17 cellular contexts compared by ENCODE assay signal in genomic region chr5:33311893-33312292, GRCh38.
A peak's percentile ranks its signal among the peaks of the same experiment; 100 is the strongest.
DNase-seq lines count a peak whose midpoint lies in the region; ATAC-seq and TF ChIP-seq lines count a peak whose summit lies in the region.
"Had no signal": no experiment of that assay in that cellular context is flagged by ENCODE, and none has a peak within 500 bp of the region (broad histone marks: within the 10 kb centered on the region; RNA-seq: fewer than 3 reads in every experiment).

No MANE protein-coding gene starts in this region.

- intact Hi-C loops in A673 (cut with micrococcal nuclease; ENCODE audit: unreplicated experiment): no loop called here

- H3K9me3 ChIP-seq in A673 (ENCODE audit: low read depth, low read length, poor library complexity, severe bottlenecking): no peaks in the 10 kb centered on the region
- H3K9me3 ChIP-seq: gastrocnemius medialis, pancreas, stomach had no signal

- H3K27ac ChIP-seq in A673 (ENCODE audit: low read depth, low read length, poor library complexity, severe bottlenecking): no peak overlapping the region
- H3K27ac ChIP-seq: gastrocnemius medialis, KMS-11, pancreas, stomach, VCaP had no signal

- H3K4me1 ChIP-seq in A673 (ENCODE audit: insufficient read depth, low read length, poor library complexity, severe bottlenecking): no peaks in the 10 kb centered on the region
- H3K4me1 ChIP-seq: gastrocnemius medialis, pancreas, stomach had no signal

- no peak for TF ChIP-seq CTCF in A673 (conservative IDR thresholded peaks at IDR 0.05; ENCODE audit: low read depth, low read length)

- CTCF ChIA-PET in A673 (lab: Charles Lee): no interaction called here

- DNase-seq in ACHN (peak; percentile 77), amniotic epithelial cell (ENCODE audit: low read depth) (peak; percentile 98), glomerular visceral epithelial cell (ENCODE audit: extremely low spot score) (peak; percentile 78), A673 (ENCODE audit: low spot score) (no peak), NCI-H1436 (lab: John Stamatoyannopoulos, UW) (no peak)
- DNase-seq: gastrocnemius medialis; left ventricle myocardium superior; NCI-H2227 treated with DMSO at 0.1 percent for 48 hours; pancreas; RPMI8226; stimulated activated CD4-positive, alpha-beta T cell treated with anti-CD3 and anti-CD28 coated beads, Interleukin-2, amount 100 ng/mL, for 24 hours; stomach had no signal

- no peaks in the 10 kb centered on the region for H3K36me3 ChIP-seq in A673 (ENCODE audit: insufficient read depth, low read length, poor library complexity, severe bottlenecking)
- H3K36me3 ChIP-seq: gastrocnemius medialis, pancreas, stomach had no signal

- BruUV-seq in A673 (replicated peaks; lab: Mats Ljungman, UMichigan): no TSS peak

- in situ Hi-C loops in ACHN (cut with HindIII; ENCODE audit: low pct_ligation_motif_present, low pct_unique_long_range_greater_than_20kb, low sequenced_read_pairs): no loop called here

- peak; percentile 54 for ATAC-seq in HG02884 (IDR thresholded peaks at IDR 0.05; ENCODE audit: unreplicated experiment)
- ATAC-seq in HG03025 (IDR thresholded peaks at IDR 0.05; ENCODE audit: low FRiP score, unreplicated experiment): no peak
- no peak for ATAC-seq in GM21529 (IDR thresholded peaks at IDR 0.05; ENCODE audit: unreplicated experiment)
- ATAC-seq: gastrocnemius medialis, left ventricle myocardium superior, pancreas had no signal

- POLR2A ChIA-PET in A673 (lab: Charles Lee; ENCODE audit: low non-redundant PET): no interaction called here

- H3K4me3 ChIP-seq in A673 (ENCODE audit: low read depth, low read length, poor library complexity, severe bottlenecking): no peak overlapping the region
- H3K4me3 ChIP-seq: gastrocnemius medialis, pancreas, stomach had no signal

- H3K27me3 ChIP-seq in A673 (replicated peaks; ENCODE audit: insufficient read depth, low read depth, low read length, poor library complexity): no peaks in the 10 kb centered on the region
- H3K27me3 ChIP-seq: gastrocnemius medialis, pancreas, stomach had no signal

Comparison
In these comparisons a context has a peak if more than half of its experiments do, and no peak if none do; other contexts are left out.
1. DNase-seq: peak in ACHN (single experiment), amniotic epithelial cell (single experiment) and glomerular visceral epithelial cell (single experiment); none in A673 (single experiment) and NCI-H1436 (single experiment).